In the genomic region with DNA sequence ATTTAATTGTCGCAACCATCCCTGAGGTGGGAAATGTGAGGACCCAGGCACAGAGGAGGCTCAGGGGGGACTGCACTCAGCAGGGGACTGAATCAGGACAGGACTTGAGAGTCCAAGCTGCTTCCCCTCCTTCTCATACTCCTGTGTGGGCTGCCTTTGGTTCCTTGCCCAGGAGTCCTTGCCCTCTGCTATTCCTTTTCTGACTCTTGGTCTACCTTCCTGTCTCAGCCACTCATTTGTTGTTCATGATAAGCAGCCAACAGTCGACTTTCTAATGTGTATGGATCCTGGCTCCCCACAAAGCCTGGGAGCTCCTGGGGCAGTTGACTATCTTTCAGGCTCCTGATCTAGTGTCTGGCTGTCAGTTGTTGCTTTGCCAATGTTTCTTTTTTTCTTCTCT, we compare ENCODE assay signal across 1 cellular context.
TF ChIP-seq lines count a peak whose summit lies in the region.

No MANE protein-coding gene starts in this region.

TF ChIP-seq in WTC11, 78 proteins besides CTCF, POLR2A, EP300 and RAD21 (continued from another document):
- TF ChIP-seq, protein P1, sequence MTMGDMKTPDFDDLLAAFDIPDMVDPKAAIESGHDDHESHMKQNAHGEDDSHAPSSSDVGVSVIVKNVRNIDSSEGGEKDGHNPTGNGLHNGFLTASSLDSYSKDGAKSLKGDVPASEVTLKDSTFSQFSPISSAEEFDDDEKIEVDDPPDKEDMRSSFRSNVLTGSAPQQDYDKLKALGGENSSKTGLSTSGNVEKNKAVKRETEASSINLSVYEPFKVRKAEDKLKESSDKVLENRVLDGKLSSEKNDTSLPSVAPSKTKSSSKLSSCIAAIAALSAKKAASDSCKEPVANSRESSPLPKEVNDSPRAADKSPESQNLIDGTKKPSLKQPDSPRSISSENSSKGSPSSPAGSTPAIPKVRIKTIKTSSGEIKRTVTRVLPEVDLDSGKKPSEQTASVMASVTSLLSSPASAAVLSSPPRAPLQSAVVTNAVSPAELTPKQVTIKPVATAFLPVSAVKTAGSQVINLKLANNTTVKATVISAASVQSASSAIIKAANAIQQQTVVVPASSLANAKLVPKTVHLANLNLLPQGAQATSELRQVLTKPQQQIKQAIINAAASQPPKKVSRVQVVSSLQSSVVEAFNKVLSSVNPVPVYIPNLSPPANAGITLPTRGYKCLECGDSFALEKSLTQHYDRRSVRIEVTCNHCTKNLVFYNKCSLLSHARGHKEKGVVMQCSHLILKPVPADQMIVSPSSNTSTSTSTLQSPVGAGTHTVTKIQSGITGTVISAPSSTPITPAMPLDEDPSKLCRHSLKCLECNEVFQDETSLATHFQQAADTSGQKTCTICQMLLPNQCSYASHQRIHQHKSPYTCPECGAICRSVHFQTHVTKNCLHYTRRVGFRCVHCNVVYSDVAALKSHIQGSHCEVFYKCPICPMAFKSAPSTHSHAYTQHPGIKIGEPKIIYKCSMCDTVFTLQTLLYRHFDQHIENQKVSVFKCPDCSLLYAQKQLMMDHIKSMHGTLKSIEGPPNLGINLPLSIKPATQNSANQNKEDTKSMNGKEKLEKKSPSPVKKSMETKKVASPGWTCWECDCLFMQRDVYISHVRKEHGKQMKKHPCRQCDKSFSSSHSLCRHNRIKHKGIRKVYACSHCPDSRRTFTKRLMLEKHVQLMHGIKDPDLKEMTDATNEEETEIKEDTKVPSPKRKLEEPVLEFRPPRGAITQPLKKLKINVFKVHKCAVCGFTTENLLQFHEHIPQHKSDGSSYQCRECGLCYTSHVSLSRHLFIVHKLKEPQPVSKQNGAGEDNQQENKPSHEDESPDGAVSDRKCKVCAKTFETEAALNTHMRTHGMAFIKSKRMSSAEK (CRISPR knock-in tag; IDR thresholded peaks at IDR 0.05; ENCODE audit: borderline replicate concordance): no peak
- TF ChIP-seq, protein P2, sequence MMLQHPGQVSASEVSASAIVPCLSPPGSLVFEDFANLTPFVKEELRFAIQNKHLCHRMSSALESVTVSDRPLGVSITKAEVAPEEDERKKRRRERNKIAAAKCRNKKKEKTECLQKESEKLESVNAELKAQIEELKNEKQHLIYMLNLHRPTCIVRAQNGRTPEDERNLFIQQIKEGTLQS (CRISPR knock-in tag; conservative IDR thresholded peaks at IDR 0.05): no peak
- TF ChIP-seq CREM (CRISPR knock-in tag; IDR thresholded peaks at IDR 0.05) (no peak), ARID4B (CRISPR knock-in tag; IDR thresholded peaks at IDR 0.05; ENCODE audit: borderline replicate concordance) (no peak), EMX1 (CRISPR knock-in tag; IDR thresholded peaks at IDR 0.05) (no peak), SOX15 (CRISPR knock-in tag; IDR thresholded peaks at IDR 0.05) (no peak), ESRRA (CRISPR knock-in tag; IDR thresholded peaks at IDR 0.05; ENCODE audit: borderline replicate concordance) (no peak), TP53 (CRISPR knock-in tag; IDR thresholded peaks at IDR 0.05) (no peak), ETV6 (CRISPR knock-in tag; IDR thresholded peaks at IDR 0.05) (no peak), NR2C2 (CRISPR knock-in tag; IDR thresholded peaks at IDR 0.05) (no peak), NFATC4 (CRISPR knock-in tag; IDR thresholded peaks at IDR 0.05) (no peak)
- TF ChIP-seq, protein P3, sequence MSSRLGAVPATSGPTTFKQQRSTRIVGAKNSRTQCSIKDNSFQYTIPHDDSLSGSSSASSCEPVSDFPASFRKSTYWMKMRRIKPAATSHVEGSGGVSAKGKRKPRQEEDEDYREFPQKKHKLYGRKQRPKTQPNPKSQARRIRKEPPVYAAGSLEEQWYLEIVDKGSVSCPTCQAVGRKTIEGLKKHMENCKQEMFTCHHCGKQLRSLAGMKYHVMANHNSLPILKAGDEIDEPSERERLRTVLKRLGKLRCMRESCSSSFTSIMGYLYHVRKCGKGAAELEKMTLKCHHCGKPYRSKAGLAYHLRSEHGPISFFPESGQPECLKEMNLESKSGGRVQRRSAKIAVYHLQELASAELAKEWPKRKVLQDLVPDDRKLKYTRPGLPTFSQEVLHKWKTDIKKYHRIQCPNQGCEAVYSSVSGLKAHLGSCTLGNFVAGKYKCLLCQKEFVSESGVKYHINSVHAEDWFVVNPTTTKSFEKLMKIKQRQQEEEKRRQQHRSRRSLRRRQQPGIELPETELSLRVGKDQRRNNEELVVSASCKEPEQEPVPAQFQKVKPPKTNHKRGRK (CRISPR knock-in tag; IDR thresholded peaks at IDR 0.05; ENCODE audit: borderline replicate concordance): no peak
